ENCODE assay signal across 1 cellular context in the genomic region with DNA sequence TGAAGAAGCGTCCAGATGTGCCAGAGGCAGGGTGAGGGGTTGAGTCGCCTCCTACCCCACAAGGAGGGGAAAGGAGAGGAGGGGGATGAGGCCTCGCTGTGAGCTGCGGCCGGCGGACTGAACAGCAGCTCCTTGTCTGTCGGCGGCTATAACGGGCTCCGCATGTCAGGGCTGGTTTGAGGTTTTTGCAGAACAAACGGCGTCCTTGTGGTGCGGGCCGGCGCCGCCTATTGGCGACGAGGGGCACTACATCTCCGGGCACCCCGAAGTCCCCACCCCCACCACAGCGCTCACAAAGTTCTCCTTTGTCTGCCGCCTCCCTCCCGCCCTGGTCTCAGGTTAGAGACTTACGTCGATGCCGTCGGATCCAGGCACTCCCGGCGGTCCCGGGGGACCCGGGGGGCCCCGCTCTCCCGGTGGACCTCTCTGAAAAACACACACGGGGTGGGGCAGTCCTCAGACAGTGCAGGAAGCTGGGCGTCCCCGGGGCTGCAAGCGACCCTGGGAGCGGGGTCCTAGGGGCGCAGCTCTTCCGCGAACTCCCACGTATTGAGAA.
TF ChIP-seq lines count a peak whose summit lies in the region.

No MANE protein-coding gene starts in this region.

TF ChIP-seq in HepG2, 621 proteins besides CTCF, POLR2A, EP300 and RAD21 (continued from another document):
- TF ChIP-seq, protein P1, sequence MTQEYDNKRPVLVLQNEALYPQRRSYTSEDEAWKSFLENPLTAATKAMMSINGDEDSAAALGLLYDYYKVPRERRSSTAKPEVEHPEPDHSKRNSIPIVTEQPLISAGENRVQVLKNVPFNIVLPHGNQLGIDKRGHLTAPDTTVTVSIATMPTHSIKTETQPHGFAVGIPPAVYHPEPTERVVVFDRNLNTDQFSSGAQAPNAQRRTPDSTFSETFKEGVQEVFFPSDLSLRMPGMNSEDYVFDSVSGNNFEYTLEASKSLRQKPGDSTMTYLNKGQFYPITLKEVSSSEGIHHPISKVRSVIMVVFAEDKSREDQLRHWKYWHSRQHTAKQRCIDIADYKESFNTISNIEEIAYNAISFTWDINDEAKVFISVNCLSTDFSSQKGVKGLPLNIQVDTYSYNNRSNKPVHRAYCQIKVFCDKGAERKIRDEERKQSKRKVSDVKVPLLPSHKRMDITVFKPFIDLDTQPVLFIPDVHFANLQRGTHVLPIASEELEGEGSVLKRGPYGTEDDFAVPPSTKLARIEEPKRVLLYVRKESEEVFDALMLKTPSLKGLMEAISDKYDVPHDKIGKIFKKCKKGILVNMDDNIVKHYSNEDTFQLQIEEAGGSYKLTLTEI (CRISPR knock-in tag; conservative IDR thresholded peaks at IDR 0.05), result no peak
- no peak for TF ChIP-seq SAFB2 (CRISPR knock-in tag; IDR thresholded peaks at IDR 0.05; ENCODE audit: borderline replicate concordance, low read depth)
- TF ChIP-seq ZZZ3 (CRISPR knock-in tag; IDR thresholded peaks at IDR 0.05; ENCODE audit: borderline replicate concordance), result no peak
- TF ChIP-seq PHF5A (CRISPR knock-in tag; IDR thresholded peaks at IDR 0.05; ENCODE audit: low read depth, unreplicated experiment), result no peak
- no peak for TF ChIP-seq ZNF260 (CRISPR knock-in tag; IDR thresholded peaks at IDR 0.05; ENCODE audit: borderline replicate concordance, low read depth)
- peak; percentile 70; the same call in 1 of the 2 replicates for TF ChIP-seq ZNF232 (CRISPR knock-in tag; IDR thresholded peaks at IDR 0.05; ENCODE audit: borderline replicate concordance)
- 0 out of 2 replicates have a peak, but pooled peaks have one; percentile 16 for TF ChIP-seq FOXO1 (CRISPR knock-in tag; IDR thresholded peaks at IDR 0.05)
- TF ChIP-seq BRD4 (CRISPR knock-in tag; IDR thresholded peaks at IDR 0.05), result 0 out of 2 replicates have a peak, but pooled peaks have one; percentile 49
- TF ChIP-seq POGZ (CRISPR knock-in tag; IDR thresholded peaks at IDR 0.05), result no peak
- TF ChIP-seq RARA (CRISPR knock-in tag; IDR thresholded peaks at IDR 0.05), result peak; percentile 35; the same call in 1 of the 2 replicates
- peak; percentile 69 for TF ChIP-seq PHF8 (CRISPR knock-in tag; IDR thresholded peaks at IDR 0.05)
- TF ChIP-seq SOX13 (IDR thresholded peaks at IDR 0.05), result no peak
- no peak for TF ChIP-seq SOX13 (CRISPR knock-in tag; conservative IDR thresholded peaks at IDR 0.05 in 1 of 2, IDR thresholded peaks at IDR 0.05 in 1 of 2)
- TF ChIP-seq HMG20A (CRISPR knock-in tag; IDR thresholded peaks at IDR 0.05; ENCODE audit: borderline replicate concordance), result no peak
- no peak for TF ChIP-seq ZNF468 (CRISPR knock-in tag; IDR thresholded peaks at IDR 0.05)
- TF ChIP-seq HOXA5 (CRISPR knock-in tag; IDR thresholded peaks at IDR 0.05), result 0 out of 2 replicates have a peak, but pooled peaks have one; percentile 62
- TF ChIP-seq SRSF1 (optimal IDR thresholded peaks at IDR 0.05; ENCODE audit: low read depth, low read length), result peak; percentile 83
- TF ChIP-seq ZIK1 (CRISPR knock-in tag; IDR thresholded peaks at IDR 0.05; ENCODE audit: borderline replicate concordance, low read depth), result no peak
- peak; percentile 59; the same call in 1 of the 2 replicates for TF ChIP-seq ZFP91 (CRISPR knock-in tag; IDR thresholded peaks at IDR 0.05; ENCODE audit: borderline replicate concordance)
- no peak for TF ChIP-seq TFE3 (CRISPR knock-in tag; IDR thresholded peaks at IDR 0.05)
- no peak for TF ChIP-seq ATRX (CRISPR knock-in tag; IDR thresholded peaks at IDR 0.05; ENCODE audit: borderline replicate concordance)
- no peak for TF ChIP-seq NCOR1 (IDR thresholded peaks at IDR 0.05; ENCODE audit: borderline replicate concordance, low read length)
- TF ChIP-seq ZC3H13 (CRISPR knock-in tag; IDR thresholded peaks at IDR 0.05), result no peak
- TF ChIP-seq JARID2 (CRISPR knock-in tag; IDR thresholded peaks at IDR 0.05; ENCODE audit: insufficient replicate concordance), result no peak
- TF ChIP-seq ZNF557 (CRISPR knock-in tag; IDR thresholded peaks at IDR 0.05), result 0 out of 2 replicates have a peak, but pooled peaks have one; percentile 78
- peak; percentile 75 for TF ChIP-seq TGIF2 (CRISPR knock-in tag; IDR thresholded peaks at IDR 0.05)
- TF ChIP-seq, protein P2, sequence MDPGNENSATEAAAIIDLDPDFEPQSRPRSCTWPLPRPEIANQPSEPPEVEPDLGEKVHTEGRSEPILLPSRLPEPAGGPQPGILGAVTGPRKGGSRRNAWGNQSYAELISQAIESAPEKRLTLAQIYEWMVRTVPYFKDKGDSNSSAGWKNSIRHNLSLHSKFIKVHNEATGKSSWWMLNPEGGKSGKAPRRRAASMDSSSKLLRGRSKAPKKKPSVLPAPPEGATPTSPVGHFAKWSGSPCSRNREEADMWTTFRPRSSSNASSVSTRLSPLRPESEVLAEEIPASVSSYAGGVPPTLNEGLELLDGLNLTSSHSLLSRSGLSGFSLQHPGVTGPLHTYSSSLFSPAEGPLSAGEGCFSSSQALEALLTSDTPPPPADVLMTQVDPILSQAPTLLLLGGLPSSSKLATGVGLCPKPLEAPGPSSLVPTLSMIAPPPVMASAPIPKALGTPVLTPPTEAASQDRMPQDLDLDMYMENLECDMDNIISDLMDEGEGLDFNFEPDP (CRISPR knock-in tag; conservative IDR thresholded peaks at IDR 0.05), result no peak
- TF ChIP-seq KDM2A (CRISPR knock-in tag; IDR thresholded peaks at IDR 0.05; ENCODE audit: borderline replicate concordance, low read depth), result peak; percentile 74
- no peak; the same call in 1 of the 2 replicates for TF ChIP-seq MIER2 (CRISPR knock-in tag; IDR thresholded peaks at IDR 0.05)
- no peak for TF ChIP-seq IRF1 (CRISPR knock-in tag; IDR thresholded peaks at IDR 0.05; ENCODE audit: low read depth)
- TF ChIP-seq MBNL3 (CRISPR knock-in tag; conservative IDR thresholded peaks at IDR 0.05), result no peak
- 0 out of 2 replicates have a peak, but pooled peaks have one; percentile 4 for TF ChIP-seq ZNF772 (CRISPR knock-in tag; IDR thresholded peaks at IDR 0.05)
- 0 out of 2 replicates have a peak, but pooled peaks have one; percentile 20 for TF ChIP-seq ELF4 (CRISPR knock-in tag; IDR thresholded peaks at IDR 0.05; ENCODE audit: borderline replicate concordance)
- TF ChIP-seq ZNF343 (CRISPR knock-in tag; IDR thresholded peaks at IDR 0.05), result no peak
